ENCODE assay signal across 1 cellular context in genomic region chr11:1263036-1263435, GRCh38.
TF ChIP-seq lines count a peak whose summit lies in the region.

No MANE protein-coding gene starts in this region.

TF ChIP-seq in GM12878, 131 proteins besides CTCF, POLR2A, EP300 and RAD21 (continued from another document):
- TF ChIP-seq, protein P1, sequence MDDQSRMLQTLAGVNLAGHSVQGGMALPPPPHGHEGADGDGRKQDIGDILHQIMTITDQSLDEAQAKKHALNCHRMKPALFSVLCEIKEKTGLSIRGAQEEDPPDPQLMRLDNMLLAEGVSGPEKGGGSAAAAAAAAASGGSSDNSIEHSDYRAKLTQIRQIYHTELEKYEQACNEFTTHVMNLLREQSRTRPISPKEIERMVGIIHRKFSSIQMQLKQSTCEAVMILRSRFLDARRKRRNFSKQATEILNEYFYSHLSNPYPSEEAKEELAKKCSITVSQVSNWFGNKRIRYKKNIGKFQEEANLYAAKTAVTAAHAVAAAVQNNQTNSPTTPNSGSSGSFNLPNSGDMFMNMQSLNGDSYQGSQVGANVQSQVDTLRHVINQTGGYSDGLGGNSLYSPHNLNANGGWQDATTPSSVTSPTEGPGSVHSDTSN (IDR thresholded peaks at IDR 0.05; ENCODE audit: insufficient replicate concordance, low read depth, low read length): no peak
- TF ChIP-seq RFX5 (IDR thresholded peaks at IDR 0.05; ENCODE audit: low read depth, low read length) (no peak), JUND (IDR thresholded peaks at IDR 0.05; ENCODE audit: low read depth, low read length) (no peak), BCLAF1 (IDR thresholded peaks at IDR 0.05) (no peak), NRF1 (conservative IDR thresholded peaks at IDR 0.05; ENCODE audit: low read depth, low read length) (no peak), EZH2 (IDR thresholded peaks at IDR 0.05; ENCODE audit: borderline replicate concordance, control insufficient read depth, low read depth, low read length) (no peak), FOXK2 (IDR thresholded peaks at IDR 0.05) (no peak), ZNF592 (IDR thresholded peaks at IDR 0.05) (no peak), CEBPZ (IDR thresholded peaks at IDR 0.05; ENCODE audit: low read depth, low read length) (no peak), SUPT20H (IDR thresholded peaks at IDR 0.05; ENCODE audit: borderline replicate concordance, control insufficient read depth, low read depth, low read length) (no peak), YY1 (IDR thresholded peaks at IDR 0.05; ENCODE audit: low read depth, low read length) (no peak), BRCA1 (IDR thresholded peaks at IDR 0.05; ENCODE audit: low read depth, low read length) (no peak), IRF3 (IDR thresholded peaks at IDR 0.05) (no peak), IRF4 (IDR thresholded peaks at IDR 0.05; ENCODE audit: low read depth, low read length) (no peak)
- TF ChIP-seq, protein P2, sequence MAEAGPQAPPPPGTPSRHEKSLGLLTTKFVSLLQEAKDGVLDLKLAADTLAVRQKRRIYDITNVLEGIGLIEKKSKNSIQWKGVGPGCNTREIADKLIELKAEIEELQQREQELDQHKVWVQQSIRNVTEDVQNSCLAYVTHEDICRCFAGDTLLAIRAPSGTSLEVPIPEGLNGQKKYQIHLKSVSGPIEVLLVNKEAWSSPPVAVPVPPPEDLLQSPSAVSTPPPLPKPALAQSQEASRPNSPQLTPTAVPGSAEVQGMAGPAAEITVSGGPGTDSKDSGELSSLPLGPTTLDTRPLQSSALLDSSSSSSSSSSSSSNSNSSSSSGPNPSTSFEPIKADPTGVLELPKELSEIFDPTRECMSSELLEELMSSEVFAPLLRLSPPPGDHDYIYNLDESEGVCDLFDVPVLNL (IDR thresholded peaks at IDR 0.05; ENCODE audit: low read depth, low read length): no peak
TF ChIP-seq in GM12878: peak in this region for 0.
